9 cellular contexts compared by ENCODE assay signal in the genomic region with DNA sequence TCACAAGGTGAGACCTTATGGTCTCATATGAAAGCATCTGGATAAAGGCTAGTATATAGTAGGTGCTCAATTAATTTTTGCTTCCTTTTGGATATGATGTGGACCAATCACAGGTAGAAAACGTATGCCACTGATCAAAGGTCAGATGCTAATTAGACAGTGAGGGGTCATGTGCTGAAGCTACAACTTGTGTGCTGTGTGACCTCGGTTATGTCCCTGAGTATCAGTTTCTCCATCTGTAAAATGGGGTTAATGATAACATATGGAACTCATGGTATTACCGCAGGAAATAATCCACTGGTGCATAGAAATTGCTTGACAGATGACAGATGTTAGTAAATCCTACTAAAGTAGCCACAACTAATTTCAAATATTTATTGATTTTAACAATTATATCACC.
"Had no signal": no experiment of that assay in that cellular context is flagged by ENCODE, and none has a peak within 500 bp of the region (broad histone marks: within the 10 kb centered on the region; RNA-seq: fewer than 3 reads in every experiment).

No MANE protein-coding gene starts in this region.

- FAIRE-seq: H1, H54 had no signal

- H3K27ac ChIP-seq: HL-60 had no signal

- DNase-seq: H9, HCEC 1CT, HFFc6, IMR-90, KG1 had no signal

- H3K4me2 ChIP-seq: GM23338 had no signal

- ATAC-seq: GM23338 had no signal

- H3K4me3 ChIP-seq: GM23338 had no signal
